In the genomic region with DNA sequence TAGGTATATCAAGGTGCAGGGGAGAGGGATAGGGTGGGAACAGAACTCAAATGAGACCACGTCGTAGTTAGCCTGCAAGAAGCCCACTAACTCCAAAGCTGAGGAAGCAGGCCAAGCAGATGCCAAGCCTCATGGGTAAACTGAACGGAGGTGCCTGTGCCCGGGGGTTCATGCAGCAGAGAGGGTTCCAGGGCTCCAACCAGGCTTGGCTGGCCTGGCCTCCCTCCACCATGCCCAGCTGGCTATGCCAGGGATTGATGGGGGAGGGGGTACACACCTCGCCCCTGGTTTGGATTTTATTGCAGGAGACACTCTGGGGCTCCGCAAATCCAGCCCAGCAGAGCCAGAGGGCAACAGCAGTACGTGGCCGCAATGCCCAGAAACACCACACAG, we compare ENCODE assay signal across 7 cellular contexts. TPM values are rescaled to one million over a fixed set of nuclear protein-coding genes. Genes with fewer than 3 reads are reported as not detected.
DNase-seq lines count a peak whose midpoint lies in the region; TF ChIP-seq lines count a peak whose summit lies in the region.
"Had no signal": no experiment of that assay in that cellular context is flagged by ENCODE, and none has a peak within 500 bp of the region (broad histone marks: within the 10 kb centered on the region; RNA-seq: fewer than 3 reads in every experiment).

No MANE protein-coding gene starts in this region.

- H3K36me3 ChIP-seq in esophagus (ENCODE audit: control insufficient read depth in 2 of 2, insufficient read depth in 2 of 2, low read length in 1 of 2) (no peaks in the 10 kb centered on the region), skeletal muscle tissue (ENCODE audit: control insufficient read depth in 3 of 3, insufficient read depth in 3 of 3, low read length in 3 of 3) (peaks cover 0 to 3% (median 0%) of the 10 kb centered on the region in 3 donors)

- CTCF ChIA-PET in RWPE1 (lab: Yijun Ruan, JAX) = interaction anchor here (0.8 to 4.2 kb wide), 7 partner anchors 10 to 37 kb away, joined by 3 to 22 read pairs (median 3); partner anchors contain the start of genes PXN and RPLP0

- DNase-seq in RWPE1 (ENCODE audit: low spot score) = no peak
- no peak for DNase-seq in epidermal melanocyte (ENCODE audit: insufficient read length, low spot score)
- no peak for DNase-seq in NCI-H345 treated with DMSO at 0.1 percent for 48 hours (lab: John Stamatoyannopoulos, UW; ENCODE audit: unreplicated experiment)
- DNase-seq in NCI-H2029 treated with DMSO at 0.1 percent for 48 hours (lab: John Stamatoyannopoulos, UW) = no peak
- DNase-seq: NCI-H510A treated with DMSO at 0.1 percent for 48 hours had no signal

- no peak overlapping the region for H3K4me3 ChIP-seq in esophagus (ENCODE audit: low read depth in 1 of 2, low read length in 2 of 2)
- peak overlapping the region in 2 of 3 donors; percentile 43 to 47 for H3K4me3 ChIP-seq in skeletal muscle tissue (ENCODE audit: low read length in 3 of 3)

- POLR2A ChIA-PET in RWPE1 (lab: Yijun Ruan, JAX; ENCODE audit: low non-redundant PET) = interaction anchor here (1.0 to 2.1 kb wide), 3 partner anchors 24 to 54 kb away, joined by 5 to 6 read pairs (median 5); partner anchors contain the start of gene RNU4-2

- WGBS in esophagus, 2 donors = 68 to 72% methylated on average over 8 of the region's 8 CpGs

- TF ChIP-seq CTCF in RWPE1 (conservative IDR thresholded peaks at IDR 0.05; ENCODE audit: low read depth) = no peak

- H3K27ac ChIP-seq in RWPE1 (peak overlapping the region; percentile 100), esophagus (ENCODE audit: low read depth in 2 of 2, low read length in 1 of 2) (peak overlapping the region; percentile 36 to 59), skeletal muscle tissue (ENCODE audit: low read depth, low read length) (peak overlapping the region; percentile 92)

- peaks cover 8 to 37% of the 10 kb centered on the region in 2 donors for H3K4me1 ChIP-seq in esophagus (ENCODE audit: control insufficient read depth in 2 of 2, insufficient read depth in 2 of 2, low read length in 1 of 2)
- peaks cover 92 to 93% (median 92%) of the 10 kb centered on the region in 3 donors for H3K4me1 ChIP-seq in skeletal muscle tissue (ENCODE audit: control insufficient read depth in 3 of 3, insufficient read depth in 3 of 3, low read length in 3 of 3)

- H3K27me3 ChIP-seq in esophagus (ENCODE audit: control insufficient read depth in 1 of 2, insufficient read depth in 2 of 2, low read length in 2 of 2) (no peaks in the 10 kb centered on the region), skeletal muscle tissue (ENCODE audit: control insufficient read depth in 3 of 3, insufficient read depth in 3 of 3, low read length in 3 of 3) (no peaks in the 10 kb centered on the region)

- H3K9me3 ChIP-seq in esophagus (ENCODE audit: control insufficient read depth in 2 of 2, insufficient read depth in 1 of 2, low read depth in 1 of 2, low read length in 1 of 2) = no peaks in the 10 kb centered on the region
- no peaks in the 10 kb centered on the region for H3K9me3 ChIP-seq in skeletal muscle tissue (ENCODE audit: control insufficient read depth in 3 of 3, low read length in 3 of 3)

- peak overlapping the region; percentile 4 to 65 (median 60) for H3K9ac ChIP-seq in skeletal muscle tissue (ENCODE audit: low read depth in 1 of 3, low read length in 3 of 3)

RNA-seq across cellular contexts. Expression of gene PXN, which starts 27.3 kb away (rescaled TPM):
- polyA plus RNA-seq in esophagus = 10 to 100 TPM; 17.3 to 32.1 TPM
- 20.9 TPM for total RNA-seq in skeletal muscle tissue

RNA-seq across cellular contexts. Expression of gene RPLP0, which starts 37.3 kb away (rescaled TPM):
- polyA plus RNA-seq in esophagus = 1,000 to 10,000 TPM; 1,612 to 3,865 TPM
- total RNA-seq in skeletal muscle tissue = 2,458 TPM

RNA-seq across cellular contexts. Expression of gene GCN1, which starts 43.7 kb away (rescaled TPM):
- 10 to 100 TPM; 22.9 to 28.1 TPM for polyA plus RNA-seq in esophagus
- total RNA-seq in skeletal muscle tissue = 87.2 TPM

RNA-seq across cellular contexts. Expression of gene RNU4-2, which starts 53.5 kb away (rescaled TPM):
- not detected for polyA plus RNA-seq in esophagus
- under 0.01 TPM for total RNA-seq in skeletal muscle tissue

RNA-seq across cellular contexts. Expression of gene RNU4-1, which starts 54.8 kb away (rescaled TPM):
- not detected for polyA plus RNA-seq in esophagus
- total RNA-seq in skeletal muscle tissue = under 0.01 TPM

Comparison
In these comparisons a context has a peak if more than half of its experiments do, and no peak if none do; other contexts are left out.
1. H3K27ac ChIP-seq: peak in every context shown above with its lines; median percentile 100 in RWPE1; 92 in skeletal muscle tissue; 48 in esophagus.
2. H3K4me3 ChIP-seq: peak in skeletal muscle tissue (2 of 3); none in esophagus (0 of 2).